1 cellular context compared by ENCODE assay signal in genomic region chrX:149525903-149526302, GRCh38.
TF ChIP-seq lines count a peak whose summit lies in the region.

No MANE protein-coding gene starts in this region.

TF ChIP-seq in GM12878, 131 proteins besides CTCF, POLR2A, EP300 and RAD21:
- 0 out of 2 replicates have a peak, but pooled peaks have one; percentile 15 for TF ChIP-seq RUNX3 (IDR thresholded peaks at IDR 0.05; ENCODE audit: low read length)
